ENCODE assay signal across 1 cellular context in the genomic region with DNA sequence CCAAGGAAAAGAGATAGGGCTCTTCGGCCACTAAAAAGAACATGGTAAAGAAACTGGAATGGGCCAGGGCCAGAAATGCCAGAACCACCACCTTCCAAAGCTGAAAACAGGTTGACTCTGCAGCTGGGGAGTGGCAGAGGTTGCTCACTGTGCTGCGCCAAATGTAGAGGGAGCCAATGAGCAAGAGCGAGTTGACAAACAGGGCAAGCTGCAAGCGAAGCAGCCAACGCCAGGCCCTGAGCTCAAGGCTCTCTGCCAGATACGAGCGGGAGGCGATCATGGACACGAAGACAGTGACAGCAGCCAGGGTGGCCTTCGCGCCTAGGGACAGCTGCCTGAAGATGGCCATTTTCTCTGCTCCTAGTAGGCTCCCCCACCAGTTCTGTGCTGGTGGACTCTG.
TF ChIP-seq lines count a peak whose summit lies in the region.

No MANE protein-coding gene starts in this region.

TF ChIP-seq in H1, 55 proteins besides CTCF, POLR2A, EP300 and RAD21:
- no peak for TF ChIP-seq RFX5 (IDR thresholded peaks at IDR 0.05; ENCODE audit: borderline replicate concordance, low read depth, low read length)
- TF ChIP-seq, protein P1, sequence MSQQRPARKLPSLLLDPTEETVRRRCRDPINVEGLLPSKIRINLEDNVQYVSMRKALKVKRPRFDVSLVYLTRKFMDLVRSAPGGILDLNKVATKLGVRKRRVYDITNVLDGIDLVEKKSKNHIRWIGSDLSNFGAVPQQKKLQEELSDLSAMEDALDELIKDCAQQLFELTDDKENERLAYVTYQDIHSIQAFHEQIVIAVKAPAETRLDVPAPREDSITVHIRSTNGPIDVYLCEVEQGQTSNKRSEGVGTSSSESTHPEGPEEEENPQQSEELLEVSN (IDR thresholded peaks at IDR 0.05), result peak; percentile 57
- TF ChIP-seq, protein P2, sequence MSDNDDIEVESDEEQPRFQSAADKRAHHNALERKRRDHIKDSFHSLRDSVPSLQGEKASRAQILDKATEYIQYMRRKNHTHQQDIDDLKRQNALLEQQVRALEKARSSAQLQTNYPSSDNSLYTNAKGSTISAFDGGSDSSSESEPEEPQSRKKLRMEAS (IDR thresholded peaks at IDR 0.05), result 0 out of 2 replicates have a peak, but pooled peaks have one; percentile 29
- no peak for TF ChIP-seq CBX8 (IDR thresholded peaks at IDR 0.05; ENCODE audit: borderline replicate concordance, low read depth, low read length)
